13 cellular contexts compared by ENCODE assay signal in genomic region chr20:4006640-4007039, GRCh38. TPM values are rescaled to one million over a fixed set of nuclear protein-coding genes. Genes with fewer than 3 reads are reported as not detected.
DNase-seq lines count a peak whose midpoint lies in the region; FAIRE-seq and TF ChIP-seq lines count a peak whose summit lies in the region.
"Had no signal": no experiment of that assay in that cellular context is flagged by ENCODE, and none has a peak within 500 bp of the region (broad histone marks: within the 10 kb centered on the region; RNA-seq: fewer than 3 reads in every experiment).

No MANE protein-coding gene starts in this region.

- H3K9me3 Mint-ChIP-seq in T-helper 2 cell treated with Interferon-gamma antibody and Interleukin-4, amounts not matched to agents 5 μg/mL and 100 μg/mL, for 36 hours, result no peaks in the 10 kb centered on the region
- H3K9me3 Mint-ChIP-seq: activated naive CD4-positive, alpha-beta T cell treated with anti-CD3 and anti-CD28 coated beads, Interleukin-2, amount 50 U/mL, for 72 hours; memory B cell had no signal

- no peaks in the 10 kb centered on the region for H3K27me3 ChIP-seq in A673 (replicated peaks; ENCODE audit: insufficient read depth, low read depth, low read length, poor library complexity)
- no peaks in the 10 kb centered on the region for H3K27me3 ChIP-seq in dorsolateral prefrontal cortex
- H3K27me3 ChIP-seq in muscle layer of duodenum (ENCODE audit: low read depth, low read length), result no peaks in the 10 kb centered on the region

- CTCF ChIA-PET in A673 (lab: Charles Lee), result no interaction called here

- no peak for DNase-seq in A673 (ENCODE audit: low spot score)
- DNase-seq in NCI-H1694 treated with DMSO at 0.1 percent for 48 hours (lab: John Stamatoyannopoulos, UW), result peak; percentile 21
- DNase-seq in dorsolateral prefrontal cortex, result peak in 9 of 10 donors; percentile 48 to 93 (median 61)
- no peak for DNase-seq in RCC 7860 (ENCODE audit: low spot score)
- DNase-seq in T-helper 2 cell treated with Interferon-gamma antibody and Interleukin-4, amounts not matched to agents 5 μg/mL and 100 μg/mL, for 36 hours (ENCODE audit: low spot score), result no peak
- DNase-seq in NCI-H1417 treated with DMSO at 0.1 percent for 48 hours (lab: John Stamatoyannopoulos, UW), result no peak
- DNase-seq in activated gamma-delta T cell treated with Interleukin-2 at 50 U/mL for 16 hours, result no peak
- DNase-seq: erythroblast, trophoblast cell had no signal

- no peak overlapping the region for H3K4me3 Mint-ChIP-seq in T-helper 2 cell treated with Interferon-gamma antibody and Interleukin-4, amounts not matched to agents 5 μg/mL and 100 μg/mL, for 36 hours
- H3K4me3 Mint-ChIP-seq: memory B cell had no signal

- H3K27me3 Mint-ChIP-seq in T-helper 2 cell treated with Interferon-gamma antibody and Interleukin-4, amounts not matched to agents 5 μg/mL and 100 μg/mL, for 36 hours (ENCODE audit: low read depth), result no peaks in the 10 kb centered on the region
- H3K27me3 Mint-ChIP-seq: memory B cell had no signal

- POLR2A ChIA-PET in A673 (lab: Charles Lee; ENCODE audit: low non-redundant PET), result interaction anchor here (0.6 kb wide), 1 partner anchor 38 kb away, joined by 3 read pairs; no protein-coding TSS in a partner anchor

- FAIRE-seq in RCC 7860 (lab: Jason Lieb, UNC), result no peak

- H3K4me1 ChIP-seq in A673 (ENCODE audit: insufficient read depth, low read length, poor library complexity, severe bottlenecking) (peaks cover 11% of the 10 kb centered on the region), muscle layer of duodenum (ENCODE audit: control insufficient read depth in 1 of 2, insufficient read depth in 2 of 2, low read length in 2 of 2) (peaks cover 3 to 15% of the 10 kb centered on the region in 2 donors)

- no peak overlapping the region for H3K4me3 ChIP-seq in A673 (ENCODE audit: low read depth, low read length, poor library complexity, severe bottlenecking)
- H3K4me3 ChIP-seq in dorsolateral prefrontal cortex, result no peak overlapping the region
- no peak overlapping the region for H3K4me3 ChIP-seq in muscle layer of duodenum (ENCODE audit: low read depth in 1 of 2, low read length in 2 of 2)

- H3K27ac Mint-ChIP-seq in T-helper 2 cell treated with Interferon-gamma antibody and Interleukin-4, amounts not matched to agents 5 μg/mL and 100 μg/mL, for 36 hours, result no peak overlapping the region
- H3K27ac Mint-ChIP-seq: activated naive CD4-positive, alpha-beta T cell treated with anti-CD3 and anti-CD28 coated beads, Interleukin-2, amount 50 U/mL, for 72 hours; memory B cell had no signal

- no peaks in the 10 kb centered on the region for H3K36me3 ChIP-seq in A673 (ENCODE audit: insufficient read depth, low read length, poor library complexity, severe bottlenecking)
- no peaks in the 10 kb centered on the region for H3K36me3 ChIP-seq in muscle layer of duodenum (ENCODE audit: control insufficient read depth in 1 of 2, insufficient read depth in 2 of 2, low read length in 2 of 2)

- peak overlapping the region; percentile 40 for H3K27ac ChIP-seq in A673 (ENCODE audit: low read depth, low read length, poor library complexity, severe bottlenecking)
- H3K27ac ChIP-seq in dorsolateral prefrontal cortex, result peak overlapping the region in 17 of 59 donors; percentile 1 to 62 (median 30)
- H3K27ac ChIP-seq in muscle layer of duodenum (ENCODE audit: low read length), result peak overlapping the region; percentile 48
- H3K27ac ChIP-seq: KMS-11 had no signal

- peaks cover 39% of the 10 kb centered on the region for H3K4me1 Mint-ChIP-seq in T-helper 2 cell treated with Interferon-gamma antibody and Interleukin-4, amounts not matched to agents 5 μg/mL and 100 μg/mL, for 36 hours (ENCODE audit: low read depth)
- H3K4me1 Mint-ChIP-seq: memory B cell had no signal

- no TSS peak for BruUV-seq in A673 (replicated peaks; lab: Mats Ljungman, UMichigan)

- H3K36me3 Mint-ChIP-seq in T-helper 2 cell treated with Interferon-gamma antibody and Interleukin-4, amounts not matched to agents 5 μg/mL and 100 μg/mL, for 36 hours (ENCODE audit: low read depth), result peaks cover 23% of the 10 kb centered on the region

- H3K9me3 ChIP-seq in A673 (ENCODE audit: low read depth, low read length, poor library complexity, severe bottlenecking) (no peaks in the 10 kb centered on the region), muscle layer of duodenum (ENCODE audit: control insufficient read depth in 1 of 2, low read length in 2 of 2) (no peaks in the 10 kb centered on the region)

- TF ChIP-seq CTCF in A673 (conservative IDR thresholded peaks at IDR 0.05; ENCODE audit: low read depth, low read length), result no peak
- no peak for TF ChIP-seq CTCF in dorsolateral prefrontal cortex (IDR thresholded peaks at IDR 0.05 in 54 of 56, conservative IDR thresholded peaks at IDR 0.05 in 2 of 56; ENCODE audit: low read depth in 1 of 56, partially characterized antibody in 56 of 56)

- intact Hi-C loops in A673 (cut with micrococcal nuclease; ENCODE audit: unreplicated experiment) (no loop called here), dorsolateral prefrontal cortex (cut with DNase I) (no loop called here)

RNA-seq across cellular contexts. Expression of gene RNF24, which starts 8.7 kb away (rescaled TPM):
- total RNA-seq in A673 (2021) (19.3 and 21.5 TPM in 2 replicates), dorsolateral prefrontal cortex (10 to 100 TPM; 25.7 to 63.7 (median 39.6) TPM)

Comparison
In these comparisons a context has a peak if more than half of its experiments do, and no peak if none do; other contexts are left out.
1. DNase-seq: peak in NCI-H1694 treated with DMSO at 0.1 percent for 48 hours (single experiment) and dorsolateral prefrontal cortex (9 of 10); none in A673 (single experiment), RCC 7860 (single experiment), T-helper 2 cell treated with Interferon-gamma antibody and Interleukin-4, amounts not matched to agents 5 μg/mL and 100 μg/mL, for 36 hours (single experiment), NCI-H1417 treated with DMSO at 0.1 percent for 48 hours (single experiment) and activated gamma-delta T cell treated with Interleukin-2 at 50 U/mL for 16 hours (single experiment).